Comparison of ENCODE assay signal across 12 cellular contexts in the genomic region with DNA sequence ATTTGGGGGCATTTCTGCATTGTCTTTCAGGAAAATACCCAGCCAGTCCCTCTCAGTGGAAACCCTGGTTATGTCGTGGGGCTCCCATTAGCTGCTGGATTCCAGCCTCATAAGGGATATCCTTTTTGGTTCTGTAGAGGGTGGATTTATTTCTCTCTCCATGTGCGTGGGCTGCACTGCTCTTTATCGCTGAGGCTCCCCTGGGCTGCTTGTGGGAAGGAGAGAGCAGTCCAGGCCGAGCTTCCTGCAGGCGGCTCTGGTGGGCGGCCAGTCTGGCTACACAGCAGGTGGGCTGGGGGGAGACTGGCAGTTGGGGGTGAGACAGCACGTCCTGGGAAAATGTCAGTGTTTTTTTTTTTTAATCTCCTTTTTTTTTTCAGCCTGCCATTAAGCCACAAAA. TPM values are rescaled to one million over a fixed set of nuclear protein-coding genes. Genes with fewer than 3 reads are reported as not detected.
A peak's percentile ranks its signal among the peaks of the same experiment; 100 is the strongest.
DNase-seq lines count a peak whose midpoint lies in the region; ATAC-seq lines count a peak whose summit lies in the region.
"Had no signal": no experiment of that assay in that cellular context is flagged by ENCODE, and none has a peak within 500 bp of the region (broad histone marks: within the 10 kb centered on the region; RNA-seq: fewer than 3 reads in every experiment).

No MANE protein-coding gene starts in this region.

- H3K4me3 ChIP-seq in adipocyte (ENCODE audit: low read length) (no peak overlapping the region), skeletal muscle cell (ENCODE audit: low read depth, low read length) (no peak overlapping the region)
- H3K4me3 ChIP-seq: pancreas, upper lobe of left lung had no signal

- no peaks in the 10 kb centered on the region for H3K27me3 ChIP-seq in adipocyte (replicated peaks; ENCODE audit: control insufficient read depth, insufficient read depth, low read length)
- H3K27me3 ChIP-seq: pancreas, upper lobe of left lung had no signal

- intact Hi-C loops in left ventricle myocardium superior (cut with micrococcal nuclease), result no loop called here

- H3K36me3 ChIP-seq in adipocyte (ENCODE audit: control insufficient read depth, insufficient read depth, low read length, severe bottlenecking), result peaks cover 4% of the 10 kb centered on the region
- H3K36me3 ChIP-seq: pancreas had no signal

- H3K9me3 ChIP-seq in adipocyte (ENCODE audit: control insufficient read depth, low read length), result no peaks in the 10 kb centered on the region
- H3K9me3 ChIP-seq: pancreas, upper lobe of left lung had no signal

- no peak overlapping the region for H3K9ac ChIP-seq in adipocyte (ENCODE audit: low read length)

- POLR2A ChIA-PET in T-cell (lab: Charles Lee), result interaction anchor here in 1 of 2 donors (0.6 kb wide), 1 partner anchor 31 kb away, joined by 4 read pairs; no protein-coding TSS in a partner anchor

- H3K27ac Mint-ChIP-seq in T-cell, result no peak overlapping the region
- H3K27ac Mint-ChIP-seq: immature natural killer cell had no signal

- no peak overlapping the region for H3K4me3 Mint-ChIP-seq in T-cell
- H3K4me3 Mint-ChIP-seq: immature natural killer cell had no signal

- H3K4me1 Mint-ChIP-seq in T-cell, result peaks cover 24 to 35% (median 31%) of the 10 kb centered on the region in 3 donors
- H3K4me1 Mint-ChIP-seq: immature natural killer cell had no signal

- H3K36me3 Mint-ChIP-seq in T-cell, result peaks cover 13% of the 10 kb centered on the region
- H3K36me3 Mint-ChIP-seq: immature natural killer cell had no signal

- H3K9me3 Mint-ChIP-seq in T-cell, result no peaks in the 10 kb centered on the region
- H3K9me3 Mint-ChIP-seq: immature natural killer cell had no signal

- H3K27me3 Mint-ChIP-seq in T-cell, result no peaks in the 10 kb centered on the region

- ATAC-seq in left ventricle myocardium superior (peak; percentile 27), HG02981 (IDR thresholded peaks at IDR 0.05; ENCODE audit: unreplicated experiment) (no peak), GM21723 (IDR thresholded peaks at IDR 0.05; ENCODE audit: unreplicated experiment) (no peak), T-cell (replicated peaks in 1 of 4) (no peak)

- H3K4me1 ChIP-seq in adipocyte (ENCODE audit: control insufficient read depth, insufficient read depth, low read length), result peaks cover 17% of the 10 kb centered on the region
- H3K4me1 ChIP-seq: pancreas, upper lobe of left lung had no signal

- CTCF ChIA-PET in T-cell (lab: Charles Lee), result interaction anchor here in 1 of 2 donors (0.8 kb wide), 1 partner anchor 104 kb away, joined by 3 read pairs; no protein-coding TSS in a partner anchor

- DNase-seq in GM03348 (ENCODE audit: low spot score), result peak; percentile 20
- peak; percentile 24 for DNase-seq in adipocyte (ENCODE audit: low read depth)
- peak; percentile 60 for DNase-seq in left ventricle myocardium superior
- peak; percentile 52 for DNase-seq in skeletal muscle cell (ENCODE audit: low read depth)
- no peak for DNase-seq in stimulated activated naive CD4-positive, alpha-beta T cell (lab: John Stamatoyannopoulos, UW)
- DNase-seq in T-cell, result no peak
- DNase-seq: immature natural killer cell, NCI-H1417 treated with DMSO at 0.1 percent for 48 hours, pancreas had no signal

RNA-seq across cellular contexts. Expression of a gene that starts 27.6 kb away (rescaled TPM):
- 25.5 TPM for total RNA-seq in left ventricle myocardium superior
- total RNA-seq in T-cell, result 10 to 100 TPM in 3 of 5 donors, 1 to 10 TPM in 2; 8.8 to 14.1 (median 11.5) TPM

RNA-seq across cellular contexts. Expression of a gene that starts 47.4 kb away (rescaled TPM):
- total RNA-seq in left ventricle myocardium superior (10.4 TPM), T-cell (10 to 100 TPM in 3 of 5 donors, 1 to 10 TPM in 2; 5.6 to 18.7 (median 14.2) TPM)

RNA-seq across cellular contexts. Expression of a gene that starts 58.4 kb away (rescaled TPM):
- total RNA-seq in left ventricle myocardium superior (124 TPM), T-cell (10 to 100 TPM; 36.0 to 38.1 (median 36.6) TPM)

Comparison
In these comparisons a context has a peak if more than half of its experiments do, and no peak if none do; other contexts are left out.
1. DNase-seq: peak in GM03348 (single experiment), adipocyte (single experiment), left ventricle myocardium superior (single experiment) and skeletal muscle cell (single experiment); none in stimulated activated naive CD4-positive, alpha-beta T cell (0 of 6) and T-cell (0 of 34).